ENCODE assay signal across 1 cellular context in the genomic region with DNA sequence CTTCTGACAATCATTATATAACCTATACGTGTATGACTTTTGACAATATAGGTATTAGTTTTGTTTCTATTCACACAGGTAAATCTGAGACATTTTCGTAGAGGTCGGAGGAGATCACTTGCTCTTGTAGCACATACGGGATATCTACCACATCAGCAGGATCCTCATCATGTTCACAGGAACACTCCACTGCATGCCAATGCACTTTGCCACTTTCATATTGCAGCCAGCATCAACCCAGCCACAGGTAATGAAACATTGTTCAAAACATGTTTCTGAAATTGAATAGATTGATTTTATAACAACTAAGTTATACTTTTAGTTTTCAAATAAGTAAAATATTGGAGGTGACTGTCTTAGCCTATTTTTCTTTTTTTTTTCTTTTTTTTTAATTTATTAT.
TF ChIP-seq lines count a peak whose summit lies in the region.

No MANE protein-coding gene starts in this region.

TF ChIP-seq in A549, 52 proteins besides CTCF, POLR2A, EP300 and RAD21 (continued from another document):
- TF ChIP-seq, protein P1, sequence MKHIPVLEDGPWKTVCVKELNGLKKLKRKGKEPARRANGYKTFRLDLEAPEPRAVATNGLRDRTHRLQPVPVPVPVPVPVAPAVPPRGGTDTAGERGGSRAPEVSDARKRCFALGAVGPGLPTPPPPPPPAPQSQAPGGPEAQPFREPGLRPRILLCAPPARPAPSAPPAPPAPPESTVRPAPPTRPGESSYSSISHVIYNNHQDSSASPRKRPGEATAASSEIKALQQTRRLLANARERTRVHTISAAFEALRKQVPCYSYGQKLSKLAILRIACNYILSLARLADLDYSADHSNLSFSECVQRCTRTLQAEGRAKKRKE (CRISPR knock-in tag; IDR thresholded peaks at IDR 0.05; ENCODE audit: low read depth), result no peak
- TF ChIP-seq, protein P2, sequence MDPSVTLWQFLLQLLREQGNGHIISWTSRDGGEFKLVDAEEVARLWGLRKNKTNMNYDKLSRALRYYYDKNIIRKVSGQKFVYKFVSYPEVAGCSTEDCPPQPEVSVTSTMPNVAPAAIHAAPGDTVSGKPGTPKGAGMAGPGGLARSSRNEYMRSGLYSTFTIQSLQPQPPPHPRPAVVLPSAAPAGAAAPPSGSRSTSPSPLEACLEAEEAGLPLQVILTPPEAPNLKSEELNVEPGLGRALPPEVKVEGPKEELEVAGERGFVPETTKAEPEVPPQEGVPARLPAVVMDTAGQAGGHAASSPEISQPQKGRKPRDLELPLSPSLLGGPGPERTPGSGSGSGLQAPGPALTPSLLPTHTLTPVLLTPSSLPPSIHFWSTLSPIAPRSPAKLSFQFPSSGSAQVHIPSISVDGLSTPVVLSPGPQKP (IDR thresholded peaks at IDR 0.05; ENCODE audit: low read depth, low read length), result no peak
- TF ChIP-seq, protein P3, sequence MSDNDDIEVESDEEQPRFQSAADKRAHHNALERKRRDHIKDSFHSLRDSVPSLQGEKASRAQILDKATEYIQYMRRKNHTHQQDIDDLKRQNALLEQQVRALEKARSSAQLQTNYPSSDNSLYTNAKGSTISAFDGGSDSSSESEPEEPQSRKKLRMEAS (IDR thresholded peaks at IDR 0.05), result no peak
- TF ChIP-seq EHMT2 (IDR thresholded peaks at IDR 0.05; ENCODE audit: low read depth) (no peak), CHD4 (IDR thresholded peaks at IDR 0.05; ENCODE audit: borderline replicate concordance) (no peak), RNF2 (IDR thresholded peaks at IDR 0.05; ENCODE audit: borderline replicate concordance, low read depth) (no peak), HOXB5 (CRISPR knock-in tag; IDR thresholded peaks at IDR 0.05) (no peak)
